Comparison of ENCODE assay signal across 9 cellular contexts in genomic region chr1:32651461-32652073, GRCh38. TPM values are rescaled to one million over a fixed set of nuclear protein-coding genes. Genes with fewer than 3 reads are reported as not detected.
DNase-seq lines count a peak whose midpoint lies in the region; ATAC-seq and TF ChIP-seq lines count a peak whose summit lies in the region.
"Had no signal": no experiment of that assay in that cellular context is flagged by ENCODE, and none has a peak within 500 bp of the region (broad histone marks: within the 10 kb centered on the region; RNA-seq: fewer than 3 reads in every experiment).

No MANE protein-coding gene starts in this region.

- no peak for TF ChIP-seq CTCF in PC-9 (conservative IDR thresholded peaks at IDR 0.05)
- no peak for TF ChIP-seq CTCF in neural cell (IDR thresholded peaks at IDR 0.05; ENCODE audit: poor library complexity, severe bottlenecking)

- H3K27ac ChIP-seq in CD8-positive, alpha-beta memory T cell (ENCODE audit: low read depth, low read length): peak overlapping the region; percentile 99
- H3K27ac ChIP-seq in PC-9: peak overlapping the region; percentile 67
- peak overlapping the region; percentile 98 for H3K27ac ChIP-seq in epithelial cell of prostate
- peak overlapping the region; percentile 100 for H3K27ac ChIP-seq in neural cell (ENCODE audit: low read length)

- H3K4me1 Mint-ChIP-seq in CD8-positive, alpha-beta memory T cell: peaks cover 60 to 75% (median 72%) of the 10 kb centered on the region in 3 donors

- no peak for DNase-seq in CD8-positive, alpha-beta memory T cell
- DNase-seq in PC-9: no peak
- DNase-seq in epithelial cell of prostate (ENCODE audit: low read depth, low spot score): no peak
- no peak for DNase-seq in NCI-H524 (lab: John Stamatoyannopoulos, UW)

- H3K9me3 ChIP-seq in CD8-positive, alpha-beta memory T cell (ENCODE audit: low read length): no peaks in the 10 kb centered on the region
- no peaks in the 10 kb centered on the region for H3K9me3 ChIP-seq in PC-9 (ENCODE audit: insufficient read depth, low read depth)
- no peaks in the 10 kb centered on the region for H3K9me3 ChIP-seq in neural cell (ENCODE audit: low read length)

- TF ChIP-seq RAD21 in neural cell (conservative IDR thresholded peaks at IDR 0.05): no peak

- H2AFZ ChIP-seq in PC-9: peak overlapping the region; percentile 83
- H2AFZ ChIP-seq in neural cell (ENCODE audit: low read depth, low read length): peak overlapping the region; percentile 82

- peak overlapping the region; percentile 84 for H3K4me3 ChIP-seq in CD8-positive, alpha-beta memory T cell (ENCODE audit: low read length)
- H3K4me3 ChIP-seq in PC-9 (peak overlapping the region; percentile 81), neural cell (ENCODE audit: low read length) (peak overlapping the region; percentile 74)

- H3K36me3 Mint-ChIP-seq in CD8-positive, alpha-beta memory T cell: peaks cover 0 to 57% (median 12%) of the 10 kb centered on the region in 3 donors

- no peak for TF ChIP-seq EP300 in neural cell (conservative IDR thresholded peaks at IDR 0.05; ENCODE audit: poor library complexity, severe bottlenecking)

- H3K36me3 ChIP-seq in CD8-positive, alpha-beta memory T cell (ENCODE audit: insufficient read depth, low read length): peaks cover 14% of the 10 kb centered on the region
- peaks cover 38% of the 10 kb centered on the region for H3K36me3 ChIP-seq in PC-9 (ENCODE audit: low read depth)
- no peaks in the 10 kb centered on the region for H3K36me3 ChIP-seq in neural cell (ENCODE audit: insufficient read depth, low read length)

- BruUV-seq in PC-9 (replicated peaks; lab: Mats Ljungman, UMichigan): no TSS peak

- peaks cover 85% of the 10 kb centered on the region for H3K79me2 ChIP-seq in PC-9 (ENCODE audit: low read depth)
- peaks cover 69% of the 10 kb centered on the region for H3K79me2 ChIP-seq in neural cell (replicated peaks; ENCODE audit: insufficient read depth, low read length)

- POLR2A ChIA-PET in CD8-positive, alpha-beta memory T cell (lab: Charles Lee): interaction anchor here (0.7 to 1.7 kb wide), 9 partner anchors 9 to 1355 kb away, joined by 3 to 14 read pairs (median 5); partner anchors contain the start of genes RNF19B, S100PBP, SNRNP40 and TRIM62
- POLR2A ChIA-PET in PC-9 (lab: Charles Lee; ENCODE audit: unreplicated experiment): interaction anchor here (0.6 to 0.7 kb wide), 3 partner anchors 14 to 378 kb away, joined by 3 to 6 read pairs (median 3); no protein-coding TSS in a partner anchor

- no peaks in the 10 kb centered on the region for H3K27me3 ChIP-seq in CD8-positive, alpha-beta memory T cell (ENCODE audit: insufficient read depth, low read length, poor library complexity, severe bottlenecking)
- H3K27me3 ChIP-seq in PC-9 (ENCODE audit: insufficient read depth, low read depth): no peaks in the 10 kb centered on the region
- no peaks in the 10 kb centered on the region for H3K27me3 ChIP-seq in neural cell (ENCODE audit: insufficient read depth, low read depth, low read length)

- ATAC-seq in GM19455 (IDR thresholded peaks at IDR 0.05; ENCODE audit: unreplicated experiment) (peak; percentile 38), HG03354 (IDR thresholded peaks at IDR 0.05; ENCODE audit: poor library complexity, severe bottlenecking, unreplicated experiment) (no peak), HG03442 (IDR thresholded peaks at IDR 0.05; ENCODE audit: unreplicated experiment) (no peak)

- no peaks in the 10 kb centered on the region for H3K9me2 ChIP-seq in PC-9 (ENCODE audit: insufficient read depth)
- no peaks in the 10 kb centered on the region for H3K9me2 ChIP-seq in neural cell (ENCODE audit: insufficient read depth, low read length)

- H3K27me3 Mint-ChIP-seq in CD8-positive, alpha-beta memory T cell: peaks cover 0 to 7% of the 10 kb centered on the region in 2 donors

- intact Hi-C loops in PC-9 (cut with micrococcal nuclease; ENCODE audit: unreplicated experiment): loop anchor here (1.0 to 5.0 kb wide), 4 partner anchors 114 to 249 kb away; partner anchors contain the start of genes S100PBP, YARS1 and ZBTB8A

- H3K4me2 ChIP-seq in PC-9: peak overlapping the region; percentile 99
- H3K4me2 ChIP-seq in neural cell (ENCODE audit: low read length): peak overlapping the region; percentile 72

- H3K9ac ChIP-seq in neural cell (ENCODE audit: low read length): peak overlapping the region; percentile 98

- H3K9me3 Mint-ChIP-seq in CD8-positive, alpha-beta memory T cell: no peaks in the 10 kb centered on the region

- peaks cover 24% of the 10 kb centered on the region for H4K20me1 ChIP-seq in PC-9 (ENCODE audit: insufficient read depth)
- H4K20me1 ChIP-seq in neural cell (ENCODE audit: insufficient read depth): no peaks in the 10 kb centered on the region

- H3F3A ChIP-seq in PC-9 (ENCODE audit: insufficient read depth, low read depth): peaks cover 34% of the 10 kb centered on the region; the same call in 1 of the 2 replicates
- H3F3A ChIP-seq in neural cell (ENCODE audit: insufficient read depth, low read length, poor library complexity, severe bottlenecking): peaks cover 4% of the 10 kb centered on the region

- CTCF ChIA-PET in CD8-positive, alpha-beta memory T cell (lab: Charles Lee): interaction anchor here (1.2 to 1.4 kb wide), 3 partner anchors 9 to 131 kb away, joined by 3 to 4 read pairs (median 3); no protein-coding TSS in a partner anchor
- CTCF ChIA-PET in PC-9 (lab: Charles Lee): interaction anchor here (0.6 to 1.6 kb wide), 2 partner anchors 131 to 215 kb away, joined by 3 to 6 read pairs; no protein-coding TSS in a partner anchor

- H3K27ac Mint-ChIP-seq in CD8-positive, alpha-beta memory T cell: peak overlapping the region; percentile 96 to 100 (median 98)

- H3K4me3 Mint-ChIP-seq in CD8-positive, alpha-beta memory T cell: peak overlapping the region; percentile 87 to 98 (median 93)

- peaks cover 52% of the 10 kb centered on the region for H3K4me1 ChIP-seq in CD8-positive, alpha-beta memory T cell (ENCODE audit: insufficient read depth, low read length)
- peaks cover 33% of the 10 kb centered on the region for H3K4me1 ChIP-seq in PC-9 (replicated peaks; ENCODE audit: insufficient read depth)

TF ChIP-seq in neural cell, 6 proteins besides CTCF, POLR2A, EP300 and RAD21:
- TF ChIP-seq POLR2AphosphoS5 (IDR thresholded peaks at IDR 0.05): no peak
- TF ChIP-seq TAF1 (IDR thresholded peaks at IDR 0.05; ENCODE audit: low read depth): no peak
- TF ChIP-seq REST (IDR thresholded peaks at IDR 0.05; ENCODE audit: borderline replicate concordance): peak; percentile 7
- TF ChIP-seq EZH2 (IDR thresholded peaks at IDR 0.05; ENCODE audit: borderline replicate concordance, insufficient read depth, low read length, poor library complexity, severe bottlenecking): no peak
- peak; percentile 47 for TF ChIP-seq MXI1 (conservative IDR thresholded peaks at IDR 0.05; ENCODE audit: poor library complexity, severe bottlenecking)
- TF ChIP-seq SMC3 (conservative IDR thresholded peaks at IDR 0.05; ENCODE audit: poor library complexity): peak; percentile 15

RNA-seq across cellular contexts. Expression of gene RBBP4, which starts 0.6 kb away (rescaled TPM):
- total RNA-seq in CD8-positive, alpha-beta memory T cell: 100 to 1,000 TPM; 289 to 301 TPM
- polyA plus RNA-seq in CD8-positive, alpha-beta memory T cell: 241 TPM
- 185 and 206 TPM in 2 replicates for total RNA-seq in PC-9 (2021)
- polyA plus RNA-seq in neural cell: 253 and 270 TPM in 2 replicates
- 351 and 400 TPM in 2 replicates for polyA minus RNA-seq in neural cell

RNA-seq across cellular contexts. Expression of gene ZBTB8OS, which starts 1.2 kb away (rescaled TPM):
- 10 to 100 TPM; 79.4 to 79.9 TPM for total RNA-seq in CD8-positive, alpha-beta memory T cell
- 76.7 TPM for polyA plus RNA-seq in CD8-positive, alpha-beta memory T cell
- total RNA-seq in PC-9 (2021): 36.0 and 42.7 TPM in 2 replicates
- 84.1 and 96.7 TPM in 2 replicates for polyA plus RNA-seq in neural cell
- 42.4 and 56.5 TPM in 2 replicates for polyA minus RNA-seq in neural cell

RNA-seq across cellular contexts. Expression of gene SYNC, which starts 51.0 kb away (rescaled TPM):
- not detected for total RNA-seq in CD8-positive, alpha-beta memory T cell
- not detected for polyA plus RNA-seq in CD8-positive, alpha-beta memory T cell
- 2.1 and 2.8 TPM in 2 replicates for total RNA-seq in PC-9 (2021)
- polyA plus RNA-seq in neural cell: not detected in 2 replicates
- 0.23 TPM in 1 of 2 replicates, not detected in the other for polyA minus RNA-seq in neural cell
- total RNA-seq: T-helper 1 cell treated with Interleukin-12 subunit alpha and Interleukin-12 subunit beta and Interleukin-4 antibody, amounts not matched to agents 30 ng/mL and 1 ng/mL, for 36 hours had no signal
